In the genomic region with DNA sequence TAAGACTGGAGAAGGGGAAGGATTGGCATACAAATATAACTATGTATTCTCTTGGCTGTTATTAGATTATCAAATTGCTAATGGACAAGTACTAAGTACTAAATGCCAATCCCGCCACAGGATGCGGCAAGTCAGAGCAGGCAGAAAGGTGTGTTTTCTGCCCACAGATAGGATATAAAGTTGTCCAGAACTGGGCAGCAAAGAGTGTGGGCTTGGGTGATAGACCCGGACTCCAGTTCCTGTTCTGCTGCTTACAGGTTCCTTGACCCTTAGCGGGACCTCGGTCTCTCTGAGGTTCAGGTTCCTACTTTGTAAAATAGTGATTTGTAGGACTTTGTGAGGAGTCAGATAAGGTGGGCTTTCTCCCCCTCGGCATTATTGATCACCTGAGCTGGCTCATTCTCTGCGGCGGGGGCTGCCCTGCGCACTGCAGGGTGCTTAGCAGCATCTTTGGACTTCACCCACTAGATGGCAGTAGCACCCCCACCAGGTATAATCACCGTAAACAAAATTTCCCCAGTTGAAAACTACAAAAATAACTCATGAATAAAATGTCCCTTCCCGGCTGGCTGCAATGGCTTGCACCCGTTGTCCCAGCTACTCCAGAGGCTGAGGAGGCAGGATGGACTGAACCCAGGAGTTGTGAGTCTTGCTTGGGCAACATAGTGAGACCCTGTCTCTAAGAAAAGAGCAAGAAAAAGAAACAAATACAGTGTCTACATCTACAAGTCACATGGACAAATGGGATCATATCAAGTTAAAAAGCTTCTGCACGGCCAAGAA, we compare ENCODE assay signal across 8 cellular contexts.
DNase-seq lines count a peak whose midpoint lies in the region; ATAC-seq, FAIRE-seq and TF ChIP-seq lines count a peak whose summit lies in the region.

No MANE protein-coding gene starts in this region.

- no peaks in the 10 kb centered on the region for H3K27me3 ChIP-seq in adipocyte (replicated peaks; ENCODE audit: control insufficient read depth, insufficient read depth, low read length)
- no peaks in the 10 kb centered on the region for H3K27me3 ChIP-seq in right lobe of liver

- DNase-seq in A549 (ENCODE audit: low read depth in 1 of 2, low spot score in 1 of 2) = peak; percentile 18 to 26
- DNase-seq in GM12864 (ENCODE audit: low read depth) = peak; percentile 4
- peak; percentile 14 to 35 for DNase-seq in NCI-H446 (lab: John Stamatoyannopoulos, UW)
- peak; percentile 53 for DNase-seq in adipocyte (ENCODE audit: low read depth)
- DNase-seq in right lobe of liver = peak in 1 of 3 donors; percentile 28

- H3K27ac ChIP-seq in A549 (no peak overlapping the region), right lobe of liver (no peak overlapping the region)

- CTCF ChIA-PET in A549 (lab: Yijun Ruan, JAX) = interaction anchor here (0.6 to 2.9 kb wide), 14 partner anchors 9 to 1423 kb away, joined by 3 to 34 read pairs (median 3); no protein-coding TSS in a partner anchor

- TF ChIP-seq CTCF in A549 (IDR thresholded peaks at IDR 0.05) (peak; percentile 75), GM12864 (IDR thresholded peaks at IDR 0.05; ENCODE audit: low read depth, low read length, missing control alignments) (peak; percentile 71), right lobe of liver (IDR thresholded peaks at IDR 0.05) (peak; percentile 30 to 81 (median 72))

- ATAC-seq in A549 = peak; percentile 88 to 94
- ATAC-seq in HG02588 (IDR thresholded peaks at IDR 0.05; ENCODE audit: unreplicated experiment) = peak; percentile 74
- peak; percentile 78 to 85 (median 84) for ATAC-seq in right lobe of liver
- ATAC-seq in GM18861 (IDR thresholded peaks at IDR 0.05; ENCODE audit: unreplicated experiment) = no peak
- ATAC-seq in HG03108 (IDR thresholded peaks at IDR 0.05; ENCODE audit: unreplicated experiment) = no peak

- POLR2A ChIA-PET in A549 (lab: Yijun Ruan, JAX) = no interaction called here

- TF ChIP-seq RAD21 in A549 (conservative IDR thresholded peaks at IDR 0.05 in 1 of 2, IDR thresholded peaks at IDR 0.05 in 1 of 2) = peak; percentile 41 to 50; a peak in 4 of 5 replicates

- H3K36me3 ChIP-seq in adipocyte (ENCODE audit: control insufficient read depth, insufficient read depth, low read length, severe bottlenecking) (no peaks in the 10 kb centered on the region), right lobe of liver (no peaks in the 10 kb centered on the region)

- H3K4me2 ChIP-seq in A549 = peak overlapping the region; percentile 72

- no peak for FAIRE-seq in A549 (lab: Jason Lieb, UNC)

- H3K9me3 ChIP-seq in A549 = no peaks in the 10 kb centered on the region
- H3K9me3 ChIP-seq in adipocyte (ENCODE audit: control insufficient read depth, low read length) = no peaks in the 10 kb centered on the region
- no peaks in the 10 kb centered on the region for H3K9me3 ChIP-seq in right lobe of liver

- 0 out of 3 replicates have a peak overlapping the region, but pooled peaks have one; percentile 11 for H3K4me3 ChIP-seq in A549
- no peak overlapping the region for H3K4me3 ChIP-seq in GM12864 (ENCODE audit: low read depth, low read length)
- no peak overlapping the region for H3K4me3 ChIP-seq in adipocyte (ENCODE audit: low read length)
- H3K4me3 ChIP-seq in right lobe of liver = no peak overlapping the region

- TF ChIP-seq EP300 in A549 (IDR thresholded peaks at IDR 0.05) = no peak

- H3K4me1 ChIP-seq in A549 (no peaks in the 10 kb centered on the region), adipocyte (ENCODE audit: control insufficient read depth, insufficient read depth, low read length) (peaks cover 9% of the 10 kb centered on the region), right lobe of liver (no peaks in the 10 kb centered on the region)

- WGBS in A549 (ENCODE audit: missing lambda C conversion rate) = 23% methylated on average over 13 of the region's 13 CpGs
- 28% methylated on average over 12 of the region's 13 CpGs for WGBS in right lobe of liver (ENCODE audit: insufficient coverage, low coverage, low lambda C conversion rate, missing lambda C conversion rate)

- H3K9ac ChIP-seq in adipocyte (ENCODE audit: low read length) = no peak overlapping the region

- intact Hi-C loops in right lobe of liver (cut with DNase I) = loop anchor here in 1 of 2 donors (10.0 kb wide), 1 partner anchor 574 kb away; no protein-coding TSS in a partner anchor

- TF ChIP-seq POLR2A in A549 (IDR thresholded peaks at IDR 0.05; ENCODE audit: low read length) = no peak
- TF ChIP-seq POLR2A in right lobe of liver (IDR thresholded peaks at IDR 0.05) = no peak

TF ChIP-seq in A549, 52 proteins besides CTCF, POLR2A, EP300 and RAD21:
- TF ChIP-seq SMC3 (IDR thresholded peaks at IDR 0.05) (peak; percentile 29; the same call in 1 of the 3 replicates), TP53 (CRISPR knock-in tag; IDR thresholded peaks at IDR 0.05) (no peak), CHD4 (IDR thresholded peaks at IDR 0.05; ENCODE audit: borderline replicate concordance) (no peak)
TF ChIP-seq in A549: peak in this region for 1.

Comparison
In these comparisons a context has a peak if more than half of its experiments do, and no peak if none do; other contexts are left out.
1. ATAC-seq: peak in A549 (2 of 2), HG02588 (single experiment) and right lobe of liver (4 of 4); none in GM18861 (single experiment) and HG03108 (single experiment).
2. Peak in every context shown above with its lines, with median percentiles within 50 percentile points of each other: CTCF ChIP-seq.